8 cellular contexts compared by ENCODE assay signal in genomic region chr14:24441904-24442239, GRCh38. TPM values are rescaled to one million over a fixed set of nuclear protein-coding genes. Genes with fewer than 3 reads are reported as not detected.
DNase-seq lines count a peak whose midpoint lies in the region; TF ChIP-seq lines count a peak whose summit lies in the region.

No MANE protein-coding gene starts in this region.

- H3K9me3 ChIP-seq in SJCRH30 (replicated peaks) = no peaks in the 10 kb centered on the region

- no peak for DNase-seq in H7
- no peak for DNase-seq in SJCRH30
- DNase-seq in fibroblast of mammary gland (ENCODE audit: low read depth) = peak; percentile 68
- no peak for DNase-seq in islet precursor cell
- no peak for DNase-seq in HuH-7 (ENCODE audit: low spot score)
- DNase-seq in superior temporal gyrus (ENCODE audit: extremely low spot score) = no peak

- H3K9ac ChIP-seq in rectal smooth muscle tissue (ENCODE audit: low read length) = no peak overlapping the region

- H3K4me3 ChIP-seq in H7 (ENCODE audit: insufficient read depth, low read depth, low read length) (peak overlapping the region; percentile 87), SJCRH30 (peak overlapping the region; percentile 75), fibroblast of mammary gland (ENCODE audit: control insufficient read depth, low read depth, low read length) (peak overlapping the region; percentile 98), rectal smooth muscle tissue (ENCODE audit: low read length) (peak overlapping the region; percentile 95)

- no peak for TF ChIP-seq CTCF in 22Rv1 (IDR thresholded peaks at IDR 0.05)
- TF ChIP-seq CTCF in fibroblast of mammary gland (conservative IDR thresholded peaks at IDR 0.05; ENCODE audit: control insufficient read depth, insufficient read depth, low read depth, low read length) = no peak

- H3K27ac ChIP-seq in 22Rv1 (peak overlapping the region; percentile 100), SJCRH30 (peak overlapping the region; percentile 95), rectal smooth muscle tissue (ENCODE audit: low read depth, low read length) (peak overlapping the region; percentile 100)

- H3K27me3 ChIP-seq in H7 (ENCODE audit: control insufficient read depth, insufficient read depth, low read length) (no peaks in the 10 kb centered on the region), SJCRH30 (no peaks in the 10 kb centered on the region), rectal smooth muscle tissue (ENCODE audit: control insufficient read depth, insufficient read depth, low read length) (no peaks in the 10 kb centered on the region)

- peaks cover 8% of the 10 kb centered on the region for H3K4me1 ChIP-seq in SJCRH30
- H3K4me1 ChIP-seq in rectal smooth muscle tissue (ENCODE audit: control insufficient read depth, insufficient read depth, low read length) = peaks cover 8% of the 10 kb centered on the region

- H3K36me3 ChIP-seq in H7 (replicated peaks; ENCODE audit: control insufficient read depth, insufficient read depth, low read length) (peaks cover 19% of the 10 kb centered on the region), SJCRH30 (peaks cover 12% of the 10 kb centered on the region; the same call in 1 of the 2 replicates), rectal smooth muscle tissue (ENCODE audit: control insufficient read depth, insufficient read depth, low read length) (peaks cover 22% of the 10 kb centered on the region)

RNA-seq across cellular contexts. Expression of gene SDR39U1, which starts 0.7 kb away (rescaled TPM):
- total RNA-seq in H7 (2014; rRNA removed; shearing (Covaris generic)) = 23.5 and 26.7 TPM in 2 replicates
- total RNA-seq in SJCRH30 (2014; rRNA removed; shearing (Covaris generic)) = 29.3 and 34.1 TPM in 2 replicates

RNA-seq across cellular contexts. Expression of gene KHNYN, which starts 12.1 kb away (rescaled TPM):
- 24.8 and 27.4 TPM in 2 replicates for total RNA-seq in H7 (2014; rRNA removed; shearing (Covaris generic))
- 5.9 and 6.0 TPM in 2 replicates for total RNA-seq in SJCRH30 (2014; rRNA removed; shearing (Covaris generic))

RNA-seq across cellular contexts. Expression of gene CBLN3, which starts 12.4 kb away (rescaled TPM):
- 0.24 and 1.5 TPM in 2 replicates for total RNA-seq in H7 (2014; rRNA removed; shearing (Covaris generic))
- 0.05 and 0.12 TPM in 2 replicates for total RNA-seq in SJCRH30 (2014; rRNA removed; shearing (Covaris generic))

RNA-seq across cellular contexts. Expression of gene NYNRIN, which starts 43.1 kb away (rescaled TPM):
- total RNA-seq in H7 (2014; rRNA removed; shearing (Covaris generic)) = 3.6 and 6.1 TPM in 2 replicates
- total RNA-seq in SJCRH30 (2014; rRNA removed; shearing (Covaris generic)) = 11.9 and 12.1 TPM in 2 replicates
